Comparison of ENCODE assay signal across 14 cellular contexts in the genomic region with DNA sequence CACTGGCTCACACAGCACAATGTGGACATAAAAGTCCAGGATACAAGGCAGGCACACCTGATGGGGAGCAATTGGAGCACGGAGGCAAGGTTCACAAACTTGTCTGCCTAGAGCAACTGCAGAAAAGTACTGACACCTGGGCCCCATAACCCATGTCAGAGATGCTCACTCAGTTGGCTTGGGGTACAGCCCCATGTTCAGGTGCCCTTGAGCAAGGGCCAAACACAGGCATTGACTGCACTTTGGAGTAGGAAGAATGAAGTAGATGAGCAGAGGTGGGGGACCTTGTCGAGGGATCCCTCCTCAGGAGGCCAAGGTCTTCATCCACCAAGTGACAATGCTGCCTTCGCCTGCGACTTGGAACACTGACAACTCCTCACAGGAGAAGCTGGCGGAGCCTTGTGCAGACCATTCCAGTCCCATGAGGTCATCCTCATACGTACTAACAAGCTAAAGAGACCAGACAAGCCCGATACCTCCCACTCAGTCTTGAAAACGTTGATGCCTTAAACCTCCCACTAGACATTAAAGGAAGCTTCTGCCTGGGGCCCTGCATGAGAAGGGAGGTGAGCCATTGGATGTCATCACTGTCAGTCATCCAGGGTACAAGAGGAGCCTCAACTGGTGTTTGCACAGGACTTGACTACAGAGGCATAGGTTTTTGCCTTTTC. TPM values are rescaled to one million over a fixed set of nuclear protein-coding genes. Genes with fewer than 3 reads are reported as not detected.
A peak's percentile ranks its signal among the peaks of the same experiment; 100 is the strongest.
DNase-seq lines count a peak whose midpoint lies in the region; ATAC-seq, FAIRE-seq and TF ChIP-seq lines count a peak whose summit lies in the region.
"Had no signal": no experiment of that assay in that cellular context is flagged by ENCODE, and none has a peak within 500 bp of the region (broad histone marks: within the 10 kb centered on the region; RNA-seq: fewer than 3 reads in every experiment).

No MANE protein-coding gene starts in this region.

- no peak overlapping the region for H3K4me3 ChIP-seq in lower lobe of right lung

- no TSS peak for BruUV-seq in MCF 10A (replicated peaks; lab: Mats Ljungman, UMichigan)

- ATAC-seq in lower lobe of right lung, result peak; percentile 59 to 70
- ATAC-seq in stimulated activated naive CD8-positive, alpha-beta T cell treated with anti-CD3 and anti-CD28 coated beads, Interleukin-15, Interleukin-2, amounts not matched to agents 100 U/mL and 50 U/mL, for 24 hours, result no peak
- ATAC-seq: Panc1, WTC11 had no signal

- H3K4me1 Mint-ChIP-seq in MCF 10A (ENCODE audit: insufficient read depth, unreplicated experiment), result peaks cover 32% of the 10 kb centered on the region
- H3K4me1 Mint-ChIP-seq: WTC11 had no signal

- H3K36me3 Mint-ChIP-seq in MCF 10A (ENCODE audit: insufficient read depth, unreplicated experiment), result no peaks in the 10 kb centered on the region
- H3K36me3 Mint-ChIP-seq: IgD-negative memory B cell had no signal

- no peak for TF ChIP-seq POLR2A in GM12891 (IDR thresholded peaks at IDR 0.05; ENCODE audit: low read depth, low read length)

- TF ChIP-seq CTCF in MCF 10A (IDR thresholded peaks at IDR 0.05; ENCODE audit: unreplicated experiment) (no peak), lower lobe of right lung (IDR thresholded peaks at IDR 0.05) (no peak)

- no peaks in the 10 kb centered on the region for H3K36me3 ChIP-seq in lower lobe of right lung
- H3K36me3 ChIP-seq: BE2C had no signal

- H3K27me3 Mint-ChIP-seq in MCF 10A (ENCODE audit: insufficient read depth, unreplicated experiment), result no peaks in the 10 kb centered on the region

- H3K4me3 Mint-ChIP-seq in MCF 10A (ENCODE audit: unreplicated experiment), result no peak overlapping the region
- H3K4me3 Mint-ChIP-seq: activated T-helper 1 cell treated with anti-CD3 and anti-CD28 coated beads, Interleukin-12 subunit alpha, Interleukin-12 subunit beta, Interleukin-2, Interleukin-4 antibody, amounts not matched to agents 30 ng/mL and 10 ng/mL and 1 ng/mL, durations not matched to agents 14 hours and 24 hours and 36 hours; IgD-negative memory B cell; WTC11 had no signal

- in situ Hi-C loops in ACHN (cut with HindIII; ENCODE audit: low pct_ligation_motif_present, low pct_unique_long_range_greater_than_20kb, low sequenced_read_pairs), result no loop called here

- no peaks in the 10 kb centered on the region for H3K27me3 ChIP-seq in lower lobe of right lung (ENCODE audit: low read depth)
- H3K27me3 ChIP-seq: BE2C had no signal

- CTCF ChIA-PET in MCF 10A (lab: Yijun Ruan, JAX), result interaction anchor here (0.8 kb wide), 1 partner anchor 10 kb away, joined by 3 read pairs; no protein-coding TSS in a partner anchor

- no peak overlapping the region for H3K27ac ChIP-seq in lower lobe of right lung

- no peaks in the 10 kb centered on the region for H3K9me3 Mint-ChIP-seq in MCF 10A (ENCODE audit: unreplicated experiment)

- FAIRE-seq in GM12891 (lab: Jason Lieb, UNC), result no peak

- H3K9me3 ChIP-seq in lower lobe of right lung, result no peaks in the 10 kb centered on the region
- H3K9me3 ChIP-seq: BE2C had no signal

- POLR2A ChIA-PET in MCF 10A (lab: Yijun Ruan, JAX), result interaction anchor here (0.7 kb wide), 1 partner anchor 11 kb away, joined by 3 read pairs; no protein-coding TSS in a partner anchor

- H3K4me1 ChIP-seq in lower lobe of right lung, result peaks cover 7% of the 10 kb centered on the region
- H3K4me1 ChIP-seq: BE2C had no signal

- no peak overlapping the region for H3K27ac Mint-ChIP-seq in MCF 10A (ENCODE audit: low read depth, unreplicated experiment)
- H3K27ac Mint-ChIP-seq: activated T-helper 1 cell treated with anti-CD3 and anti-CD28 coated beads, Interleukin-12 subunit alpha, Interleukin-12 subunit beta, Interleukin-2, Interleukin-4 antibody, amounts not matched to agents 30 ng/mL and 10 ng/mL and 1 ng/mL, durations not matched to agents 14 hours and 24 hours and 36 hours; IgD-negative memory B cell; WTC11 had no signal

- intact Hi-C loops in MCF 10A (cut with micrococcal nuclease), result no loop called here
- intact Hi-C loops in lower lobe of right lung (cut with DNase I), result no loop called here

- DNase-seq in ACHN (peak; percentile 11), HK-2 (ENCODE audit: unreplicated experiment) (peak; percentile 16), MCF 10A (ENCODE audit: unreplicated experiment) (peak; percentile 76), lower lobe of right lung (peak; percentile 23), NCI-H146 treated with DMSO at 0.1 percent for 48 hours (lab: John Stamatoyannopoulos, UW; ENCODE audit: unreplicated experiment) (no peak), superior temporal gyrus (ENCODE audit: extremely low spot score) (no peak), GM12891 (ENCODE audit: insufficient read length, low spot score) (no peak)
- DNase-seq in stimulated activated naive CD8-positive, alpha-beta T cell treated with anti-CD3 and anti-CD28 coated beads, Interleukin-15, Interleukin-2, amounts not matched to agents 100 U/mL and 50 U/mL, for 24 hours, result no peak
- DNase-seq: BE2C had no signal

TF ChIP-seq in GM12891, 5 proteins besides CTCF, POLR2A, EP300 and RAD21:
- TF ChIP-seq POLR2AphosphoS5 (IDR thresholded peaks at IDR 0.05; ENCODE audit: low read depth, low read length) (no peak), SPI1 (IDR thresholded peaks at IDR 0.05; ENCODE audit: low read depth, low read length) (no peak), TAF1 (IDR thresholded peaks at IDR 0.05; ENCODE audit: low read depth, low read length) (no peak), POU2F2 (IDR thresholded peaks at IDR 0.05; ENCODE audit: low read depth, low read length) (no peak), PAX5 (IDR thresholded peaks at IDR 0.05; ENCODE audit: insufficient read depth, low read length, severe bottlenecking) (no peak)
TF ChIP-seq in GM12891: peak in this region for 0.

RNA-seq across cellular contexts. Expression of a gene that starts 42.5 kb away (rescaled TPM):
- total RNA-seq in MCF 10A (2022), result not detected in 2 replicates
- total RNA-seq in lower lobe of right lung, result 0.18 TPM
- polyA plus RNA-seq in GM12891 (2012; ENCODE audit: low read depth, missing spikeins), result not detected
- total RNA-seq: activated T-helper 1 cell treated with anti-CD3 and anti-CD28 coated beads, Interleukin-12 subunit alpha, Interleukin-12 subunit beta, Interleukin-2, Interleukin-4 antibody, amounts not matched to agents 30 ng/mL and 10 ng/mL and 1 ng/mL, durations not matched to agents 14 hours and 24 hours and 36 hours; glomerular endothelial cell; WTC11 had no signal
- polyA plus RNA-seq: IgD-negative memory B cell had no signal

Comparison
In these comparisons a context has a peak if more than half of its experiments do, and no peak if none do; other contexts are left out.
1. DNase-seq: peak in ACHN (single experiment), HK-2 (single experiment), MCF 10A (single experiment) and lower lobe of right lung (single experiment); none in NCI-H146 treated with DMSO at 0.1 percent for 48 hours (single experiment), superior temporal gyrus (single experiment), GM12891 (single experiment) and stimulated activated naive CD8-positive, alpha-beta T cell treated with anti-CD3 and anti-CD28 coated beads, Interleukin-15, Interleukin-2, amounts not matched to agents 100 U/mL and 50 U/mL, for 24 hours (single experiment).